8 cellular contexts compared by ENCODE assay signal in genomic region chr7:39414669-39415035, GRCh38.
DNase-seq lines count a peak whose midpoint lies in the region; ATAC-seq and TF ChIP-seq lines count a peak whose summit lies in the region.

No MANE protein-coding gene starts in this region.

- peak overlapping the region; percentile 59 for H3K4me3 Mint-ChIP-seq in activated CD4-positive, alpha-beta memory T cell treated with anti-CD3 and anti-CD28 coated beads, Interleukin-2, amount 10 ng/mL, durations not matched to agents 7 days and 5 days
- peak overlapping the region; percentile 75 for H3K4me3 Mint-ChIP-seq in stimulated activated effector memory CD8-positive, alpha-beta T cell treated with anti-CD3 and anti-CD28 coated beads, Interleukin-12 subunit alpha, Interleukin-12 subunit beta, amount 100 ng/mL, for 72 hours

- ATAC-seq in stimulated activated effector memory CD8-positive, alpha-beta T cell treated with anti-CD3 and anti-CD28 coated beads, Interleukin-12 subunit alpha, Interleukin-12 subunit beta, amount 100 ng/mL, for 72 hours: no peak
- ATAC-seq in GM21723 (IDR thresholded peaks at IDR 0.05; ENCODE audit: unreplicated experiment): no peak

- H3K9me3 Mint-ChIP-seq in activated CD4-positive, alpha-beta memory T cell treated with anti-CD3 and anti-CD28 coated beads, Interleukin-2, amount 10 ng/mL, durations not matched to agents 7 days and 5 days: no peaks in the 10 kb centered on the region
- no peaks in the 10 kb centered on the region for H3K9me3 Mint-ChIP-seq in stimulated activated effector memory CD8-positive, alpha-beta T cell treated with anti-CD3 and anti-CD28 coated beads, Interleukin-12 subunit alpha, Interleukin-12 subunit beta, amount 100 ng/mL, for 72 hours

- CTCF ChIA-PET in HEK293 (lab: Yijun Ruan, JAX): interaction anchor here (1.0 kb wide), 1 partner anchor 144 kb away, joined by 3 read pairs; no protein-coding TSS in a partner anchor
- CTCF ChIA-PET in activated CD4-positive, alpha-beta memory T cell treated with anti-CD3 and anti-CD28 coated beads, Interleukin-2, amount 10 ng/mL, durations not matched to agents 7 days and 5 days (lab: Charles Lee): interaction anchor here (1.3 kb wide), 1 partner anchor 22 kb away, joined by 3 read pairs; no protein-coding TSS in a partner anchor

- no peaks in the 10 kb centered on the region for H3K9me3 ChIP-seq in HEK293 (ENCODE audit: control insufficient read depth, insufficient read depth, low read depth, low read length)

- H3K27ac ChIP-seq in HEK293 (ENCODE audit: extremely low read depth, low read depth, low read length): peak overlapping the region; percentile 74; the same call in 1 of the 2 replicates

- DNase-seq in activated CD4-positive, alpha-beta memory T cell treated with anti-CD3 and anti-CD28 coated beads, Interleukin-2, amount 10 ng/mL, durations not matched to agents 7 days and 5 days: no peak
- DNase-seq in stimulated activated effector memory CD8-positive, alpha-beta T cell treated with anti-CD3 and anti-CD28 coated beads, Interleukin-12 subunit alpha, Interleukin-12 subunit beta, amount 100 ng/mL, for 72 hours (ENCODE audit: low spot score in 2 of 2): no peak
- DNase-seq in DMS 273 treated with DMSO at 0.1 percent for 48 hours (lab: John Stamatoyannopoulos, UW): no peak
- no peak for DNase-seq in DMS114 treated with DMSO at 0.1 percent for 48 hours (lab: John Stamatoyannopoulos, UW; ENCODE audit: unreplicated experiment)
- DNase-seq in ureter (ENCODE audit: low spot score): no peak

- H3K36me3 Mint-ChIP-seq in activated CD4-positive, alpha-beta memory T cell treated with anti-CD3 and anti-CD28 coated beads, Interleukin-2, amount 10 ng/mL, durations not matched to agents 7 days and 5 days (ENCODE audit: low read depth): no peaks in the 10 kb centered on the region
- no peaks in the 10 kb centered on the region for H3K36me3 Mint-ChIP-seq in stimulated activated effector memory CD8-positive, alpha-beta T cell treated with anti-CD3 and anti-CD28 coated beads, Interleukin-12 subunit alpha, Interleukin-12 subunit beta, amount 100 ng/mL, for 72 hours

- H3K4me1 Mint-ChIP-seq in activated CD4-positive, alpha-beta memory T cell treated with anti-CD3 and anti-CD28 coated beads, Interleukin-2, amount 10 ng/mL, durations not matched to agents 7 days and 5 days: peaks cover 10% of the 10 kb centered on the region
- H3K4me1 Mint-ChIP-seq in stimulated activated effector memory CD8-positive, alpha-beta T cell treated with anti-CD3 and anti-CD28 coated beads, Interleukin-12 subunit alpha, Interleukin-12 subunit beta, amount 100 ng/mL, for 72 hours: peaks cover 9% of the 10 kb centered on the region

- H3K4me1 ChIP-seq in HEK293 (ENCODE audit: control insufficient read depth, insufficient read depth, low read length): no peaks in the 10 kb centered on the region; the same call in 1 of the 2 replicates

- no peak overlapping the region for H3K27ac Mint-ChIP-seq in activated CD4-positive, alpha-beta memory T cell treated with anti-CD3 and anti-CD28 coated beads, Interleukin-2, amount 10 ng/mL, durations not matched to agents 7 days and 5 days
- H3K27ac Mint-ChIP-seq in stimulated activated effector memory CD8-positive, alpha-beta T cell treated with anti-CD3 and anti-CD28 coated beads, Interleukin-12 subunit alpha, Interleukin-12 subunit beta, amount 100 ng/mL, for 72 hours: no peak overlapping the region

- no peak for TF ChIP-seq CTCF in HEK293 (tag by site-specific recombination; IDR thresholded peaks at IDR 0.05)

- H3K27me3 Mint-ChIP-seq in activated CD4-positive, alpha-beta memory T cell treated with anti-CD3 and anti-CD28 coated beads, Interleukin-2, amount 10 ng/mL, durations not matched to agents 7 days and 5 days: peaks cover 42% of the 10 kb centered on the region

- H3K4me3 ChIP-seq in HEK293 (ENCODE audit: low read depth, low read length) (peak overlapping the region; percentile 56), iPS-11a (ENCODE audit: low read depth, low read length) (peak overlapping the region; percentile 61)

- no peaks in the 10 kb centered on the region for H3K36me3 ChIP-seq in HEK293 (ENCODE audit: control insufficient read depth in 2 of 2, insufficient read depth in 1 of 2, low read length in 2 of 2)

- POLR2A ChIA-PET in HEK293 (lab: Yijun Ruan, JAX): interaction anchor here (0.7 kb wide), 3 partner anchors 12 to 505 kb away, joined by 3 to 4 read pairs (median 3); no protein-coding TSS in a partner anchor
- POLR2A ChIA-PET in activated CD4-positive, alpha-beta memory T cell treated with anti-CD3 and anti-CD28 coated beads, Interleukin-2, amount 10 ng/mL, durations not matched to agents 7 days and 5 days (lab: Charles Lee): no interaction called here

TF ChIP-seq in HEK293, 187 proteins besides CTCF, POLR2A, EP300 and RAD21:
- TF ChIP-seq KLF9 (tag by site-specific recombination; IDR thresholded peaks at IDR 0.05; ENCODE audit: low read depth): peak; percentile 9; the same call in 1 of the 2 replicates
- no peak for TF ChIP-seq YY2 (tag by site-specific recombination; IDR thresholded peaks at IDR 0.05)
- no peak for TF ChIP-seq ZNF658 (tag by site-specific recombination; IDR thresholded peaks at IDR 0.05)
